ENCODE assay signal across 1 cellular context in the genomic region with DNA sequence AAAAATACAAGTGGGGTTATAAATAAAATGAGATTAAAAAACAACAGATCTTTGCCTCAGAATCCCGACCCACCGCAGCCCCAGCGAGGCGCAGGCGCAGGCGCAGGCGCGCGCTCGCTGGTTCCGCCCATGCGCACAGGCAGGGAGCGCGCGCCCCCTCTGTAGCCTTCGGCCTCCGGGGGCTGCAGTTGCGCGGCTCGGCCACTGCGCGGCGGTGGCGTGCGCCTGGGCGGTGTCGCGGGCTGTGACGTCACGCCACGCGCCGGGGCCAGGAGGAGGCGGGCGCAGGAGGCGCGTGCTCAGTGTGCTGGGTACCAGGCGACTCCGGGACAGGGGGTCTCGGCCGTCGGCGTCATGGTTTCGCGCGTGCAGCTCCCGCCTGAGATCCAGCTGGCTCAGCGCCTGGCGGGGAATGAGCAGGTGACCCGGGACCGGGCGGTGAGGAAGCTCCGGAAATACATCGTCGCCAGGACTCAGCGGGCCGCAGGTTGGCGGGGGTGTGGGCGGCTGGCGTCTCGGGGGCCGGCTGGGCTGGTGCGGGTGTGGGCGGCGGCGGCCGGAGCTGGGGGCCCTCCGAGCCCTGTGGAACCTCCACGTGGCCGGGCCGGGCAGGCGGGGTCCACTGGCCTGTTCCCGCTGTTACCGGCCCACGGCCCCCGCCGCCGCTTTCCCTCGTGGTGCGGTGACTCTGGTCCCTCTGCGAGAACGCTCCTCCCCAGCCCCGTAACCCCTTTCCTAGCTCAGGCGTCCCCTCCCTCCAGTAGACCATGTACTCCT.
TF ChIP-seq lines count a peak whose summit lies in the region.

A gene with protein sequence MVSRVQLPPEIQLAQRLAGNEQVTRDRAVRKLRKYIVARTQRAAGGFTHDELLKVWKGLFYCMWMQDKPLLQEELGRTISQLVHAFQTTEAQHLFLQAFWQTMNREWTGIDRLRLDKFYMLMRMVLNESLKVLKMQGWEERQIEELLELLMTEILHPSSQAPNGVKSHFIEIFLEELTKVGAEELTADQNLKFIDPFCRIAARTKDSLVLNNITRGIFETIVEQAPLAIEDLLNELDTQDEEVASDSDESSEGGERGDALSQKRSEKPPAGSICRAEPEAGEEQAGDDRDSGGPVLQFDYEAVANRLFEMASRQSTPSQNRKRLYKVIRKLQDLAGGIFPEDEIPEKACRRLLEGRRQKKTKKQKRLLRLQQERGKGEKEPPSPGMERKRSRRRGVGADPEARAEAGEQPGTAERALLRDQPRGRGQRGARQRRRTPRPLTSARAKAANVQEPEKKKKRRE (plus strand): TSS at position 302 of the 777 bp plus-strand sequence. CDS start 53 bp downstream, at position 355.

TF ChIP-seq in H1, 55 proteins besides CTCF, POLR2A, EP300 and RAD21 (continued from another document and continues in another):
- TF ChIP-seq JUN (IDR thresholded peaks at IDR 0.05; ENCODE audit: low read depth, low read length) = no peak
- TF ChIP-seq SUZ12 (IDR thresholded peaks at IDR 0.05; ENCODE audit: low read length) = no peak
- no peak for TF ChIP-seq BCL11A (IDR thresholded peaks at IDR 0.05; ENCODE audit: low read depth in 2 of 2, low read length in 2 of 2)
- TF ChIP-seq, protein P1, sequence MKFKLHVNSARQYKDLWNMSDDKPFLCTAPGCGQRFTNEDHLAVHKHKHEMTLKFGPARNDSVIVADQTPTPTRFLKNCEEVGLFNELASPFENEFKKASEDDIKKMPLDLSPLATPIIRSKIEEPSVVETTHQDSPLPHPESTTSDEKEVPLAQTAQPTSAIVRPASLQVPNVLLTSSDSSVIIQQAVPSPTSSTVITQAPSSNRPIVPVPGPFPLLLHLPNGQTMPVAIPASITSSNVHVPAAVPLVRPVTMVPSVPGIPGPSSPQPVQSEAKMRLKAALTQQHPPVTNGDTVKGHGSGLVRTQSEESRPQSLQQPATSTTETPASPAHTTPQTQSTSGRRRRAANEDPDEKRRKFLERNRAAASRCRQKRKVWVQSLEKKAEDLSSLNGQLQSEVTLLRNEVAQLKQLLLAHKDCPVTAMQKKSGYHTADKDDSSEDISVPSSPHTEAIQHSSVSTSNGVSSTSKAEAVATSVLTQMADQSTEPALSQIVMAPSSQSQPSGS (IDR thresholded peaks at IDR 0.05; ENCODE audit: low read length) = no peak
- no peak for TF ChIP-seq NANOG (IDR thresholded peaks at IDR 0.05; ENCODE audit: insufficient read depth, low read depth, low read length, poor library complexity, severe bottlenecking)
- peak; percentile 81 for TF ChIP-seq ASH2L (IDR thresholded peaks at IDR 0.05; ENCODE audit: low read length)
- TF ChIP-seq YY1 (IDR thresholded peaks at IDR 0.05; ENCODE audit: low read depth, low read length) = no peak
- TF ChIP-seq MAFK (IDR thresholded peaks at IDR 0.05; ENCODE audit: low read depth, low read length) = no peak
- no peak for TF ChIP-seq RNF2 (IDR thresholded peaks at IDR 0.05; ENCODE audit: borderline replicate concordance, low read depth, low read length, missing control alignments, poor library complexity, severe bottlenecking)
- no peak for TF ChIP-seq SP2 (IDR thresholded peaks at IDR 0.05; ENCODE audit: low read length)
- no peak for TF ChIP-seq CBX5 (IDR thresholded peaks at IDR 0.05; ENCODE audit: low read depth, low read length)
- no peak for TF ChIP-seq KDM1A (IDR thresholded peaks at IDR 0.05; ENCODE audit: borderline replicate concordance, low read length)
- no peak for TF ChIP-seq EZH2 (IDR thresholded peaks at IDR 0.05; ENCODE audit: low read depth, low read length, severe bottlenecking)
- TF ChIP-seq HDAC6 (IDR thresholded peaks at IDR 0.05; ENCODE audit: low read depth, low read length) = no peak
- peak; percentile 88 for TF ChIP-seq KDM5A (IDR thresholded peaks at IDR 0.05; ENCODE audit: low read length)
- TF ChIP-seq POU5F1 (IDR thresholded peaks at IDR 0.05; ENCODE audit: low read depth, low read length) = no peak
- TF ChIP-seq SIX5 (IDR thresholded peaks at IDR 0.05; ENCODE audit: low read depth, low read length) = no peak
- TF ChIP-seq TAF7 (optimal IDR thresholded peaks at IDR 0.05; ENCODE audit: borderline replicate concordance, low read depth, low read length) = peak; percentile 98
- TF ChIP-seq NRF1 (IDR thresholded peaks at IDR 0.05; ENCODE audit: low read depth, low read length) = peak; percentile 95
- TF ChIP-seq, protein P2, sequence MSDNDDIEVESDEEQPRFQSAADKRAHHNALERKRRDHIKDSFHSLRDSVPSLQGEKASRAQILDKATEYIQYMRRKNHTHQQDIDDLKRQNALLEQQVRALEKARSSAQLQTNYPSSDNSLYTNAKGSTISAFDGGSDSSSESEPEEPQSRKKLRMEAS (IDR thresholded peaks at IDR 0.05) = peak; percentile 98
- TF ChIP-seq ZNF274 (IDR thresholded peaks at IDR 0.05; ENCODE audit: borderline replicate concordance, extremely low read depth, low read length) = no peak
- peak; percentile 76; the same call in 1 of the 2 replicates for TF ChIP-seq RBBP5 (IDR thresholded peaks at IDR 0.05; ENCODE audit: borderline replicate concordance, low read depth, low read length)
- TF ChIP-seq CREB1 (IDR thresholded peaks at IDR 0.05) = peak; percentile 99
- TF ChIP-seq SAP30 (IDR thresholded peaks at IDR 0.05; ENCODE audit: insufficient read depth, insufficient replicate concordance, low read length) = peak; percentile 5
- peak; percentile 90 for TF ChIP-seq PHF8 (conservative IDR thresholded peaks at IDR 0.05; ENCODE audit: low read depth, low read length)
- TF ChIP-seq RFX5 (IDR thresholded peaks at IDR 0.05; ENCODE audit: borderline replicate concordance, low read depth, low read length) = no peak
- no peak for TF ChIP-seq CTBP2 (IDR thresholded peaks at IDR 0.05; ENCODE audit: borderline replicate concordance, insufficient read depth, insufficient read length, low read length)
- peak; percentile 91 for TF ChIP-seq SP4 (IDR thresholded peaks at IDR 0.05; ENCODE audit: low read length)
- peak; percentile 91 for TF ChIP-seq POLR2AphosphoS5 (IDR thresholded peaks at IDR 0.05; ENCODE audit: low read depth, low read length)
- TF ChIP-seq CHD1 (IDR thresholded peaks at IDR 0.05; ENCODE audit: low read depth, low read length) = no peak
- 0 out of 2 replicates have a peak, but pooled peaks have one; percentile 29 for TF ChIP-seq BRCA1 (IDR thresholded peaks at IDR 0.05; ENCODE audit: low read depth, low read length)
- TF ChIP-seq CBX8 (IDR thresholded peaks at IDR 0.05; ENCODE audit: borderline replicate concordance, low read depth, low read length) = no peak
- TF ChIP-seq TBP (IDR thresholded peaks at IDR 0.05; ENCODE audit: low read depth, low read length) = no peak; the same call in 1 of the 2 replicates
- TF ChIP-seq, protein P3, sequence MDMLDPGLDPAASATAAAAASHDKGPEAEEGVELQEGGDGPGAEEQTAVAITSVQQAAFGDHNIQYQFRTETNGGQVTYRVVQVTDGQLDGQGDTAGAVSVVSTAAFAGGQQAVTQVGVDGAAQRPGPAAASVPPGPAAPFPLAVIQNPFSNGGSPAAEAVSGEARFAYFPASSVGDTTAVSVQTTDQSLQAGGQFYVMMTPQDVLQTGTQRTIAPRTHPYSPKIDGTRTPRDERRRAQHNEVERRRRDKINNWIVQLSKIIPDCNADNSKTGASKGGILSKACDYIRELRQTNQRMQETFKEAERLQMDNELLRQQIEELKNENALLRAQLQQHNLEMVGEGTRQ (IDR thresholded peaks at IDR 0.05; ENCODE audit: low read length) = no peak
- TF ChIP-seq, protein P4, sequence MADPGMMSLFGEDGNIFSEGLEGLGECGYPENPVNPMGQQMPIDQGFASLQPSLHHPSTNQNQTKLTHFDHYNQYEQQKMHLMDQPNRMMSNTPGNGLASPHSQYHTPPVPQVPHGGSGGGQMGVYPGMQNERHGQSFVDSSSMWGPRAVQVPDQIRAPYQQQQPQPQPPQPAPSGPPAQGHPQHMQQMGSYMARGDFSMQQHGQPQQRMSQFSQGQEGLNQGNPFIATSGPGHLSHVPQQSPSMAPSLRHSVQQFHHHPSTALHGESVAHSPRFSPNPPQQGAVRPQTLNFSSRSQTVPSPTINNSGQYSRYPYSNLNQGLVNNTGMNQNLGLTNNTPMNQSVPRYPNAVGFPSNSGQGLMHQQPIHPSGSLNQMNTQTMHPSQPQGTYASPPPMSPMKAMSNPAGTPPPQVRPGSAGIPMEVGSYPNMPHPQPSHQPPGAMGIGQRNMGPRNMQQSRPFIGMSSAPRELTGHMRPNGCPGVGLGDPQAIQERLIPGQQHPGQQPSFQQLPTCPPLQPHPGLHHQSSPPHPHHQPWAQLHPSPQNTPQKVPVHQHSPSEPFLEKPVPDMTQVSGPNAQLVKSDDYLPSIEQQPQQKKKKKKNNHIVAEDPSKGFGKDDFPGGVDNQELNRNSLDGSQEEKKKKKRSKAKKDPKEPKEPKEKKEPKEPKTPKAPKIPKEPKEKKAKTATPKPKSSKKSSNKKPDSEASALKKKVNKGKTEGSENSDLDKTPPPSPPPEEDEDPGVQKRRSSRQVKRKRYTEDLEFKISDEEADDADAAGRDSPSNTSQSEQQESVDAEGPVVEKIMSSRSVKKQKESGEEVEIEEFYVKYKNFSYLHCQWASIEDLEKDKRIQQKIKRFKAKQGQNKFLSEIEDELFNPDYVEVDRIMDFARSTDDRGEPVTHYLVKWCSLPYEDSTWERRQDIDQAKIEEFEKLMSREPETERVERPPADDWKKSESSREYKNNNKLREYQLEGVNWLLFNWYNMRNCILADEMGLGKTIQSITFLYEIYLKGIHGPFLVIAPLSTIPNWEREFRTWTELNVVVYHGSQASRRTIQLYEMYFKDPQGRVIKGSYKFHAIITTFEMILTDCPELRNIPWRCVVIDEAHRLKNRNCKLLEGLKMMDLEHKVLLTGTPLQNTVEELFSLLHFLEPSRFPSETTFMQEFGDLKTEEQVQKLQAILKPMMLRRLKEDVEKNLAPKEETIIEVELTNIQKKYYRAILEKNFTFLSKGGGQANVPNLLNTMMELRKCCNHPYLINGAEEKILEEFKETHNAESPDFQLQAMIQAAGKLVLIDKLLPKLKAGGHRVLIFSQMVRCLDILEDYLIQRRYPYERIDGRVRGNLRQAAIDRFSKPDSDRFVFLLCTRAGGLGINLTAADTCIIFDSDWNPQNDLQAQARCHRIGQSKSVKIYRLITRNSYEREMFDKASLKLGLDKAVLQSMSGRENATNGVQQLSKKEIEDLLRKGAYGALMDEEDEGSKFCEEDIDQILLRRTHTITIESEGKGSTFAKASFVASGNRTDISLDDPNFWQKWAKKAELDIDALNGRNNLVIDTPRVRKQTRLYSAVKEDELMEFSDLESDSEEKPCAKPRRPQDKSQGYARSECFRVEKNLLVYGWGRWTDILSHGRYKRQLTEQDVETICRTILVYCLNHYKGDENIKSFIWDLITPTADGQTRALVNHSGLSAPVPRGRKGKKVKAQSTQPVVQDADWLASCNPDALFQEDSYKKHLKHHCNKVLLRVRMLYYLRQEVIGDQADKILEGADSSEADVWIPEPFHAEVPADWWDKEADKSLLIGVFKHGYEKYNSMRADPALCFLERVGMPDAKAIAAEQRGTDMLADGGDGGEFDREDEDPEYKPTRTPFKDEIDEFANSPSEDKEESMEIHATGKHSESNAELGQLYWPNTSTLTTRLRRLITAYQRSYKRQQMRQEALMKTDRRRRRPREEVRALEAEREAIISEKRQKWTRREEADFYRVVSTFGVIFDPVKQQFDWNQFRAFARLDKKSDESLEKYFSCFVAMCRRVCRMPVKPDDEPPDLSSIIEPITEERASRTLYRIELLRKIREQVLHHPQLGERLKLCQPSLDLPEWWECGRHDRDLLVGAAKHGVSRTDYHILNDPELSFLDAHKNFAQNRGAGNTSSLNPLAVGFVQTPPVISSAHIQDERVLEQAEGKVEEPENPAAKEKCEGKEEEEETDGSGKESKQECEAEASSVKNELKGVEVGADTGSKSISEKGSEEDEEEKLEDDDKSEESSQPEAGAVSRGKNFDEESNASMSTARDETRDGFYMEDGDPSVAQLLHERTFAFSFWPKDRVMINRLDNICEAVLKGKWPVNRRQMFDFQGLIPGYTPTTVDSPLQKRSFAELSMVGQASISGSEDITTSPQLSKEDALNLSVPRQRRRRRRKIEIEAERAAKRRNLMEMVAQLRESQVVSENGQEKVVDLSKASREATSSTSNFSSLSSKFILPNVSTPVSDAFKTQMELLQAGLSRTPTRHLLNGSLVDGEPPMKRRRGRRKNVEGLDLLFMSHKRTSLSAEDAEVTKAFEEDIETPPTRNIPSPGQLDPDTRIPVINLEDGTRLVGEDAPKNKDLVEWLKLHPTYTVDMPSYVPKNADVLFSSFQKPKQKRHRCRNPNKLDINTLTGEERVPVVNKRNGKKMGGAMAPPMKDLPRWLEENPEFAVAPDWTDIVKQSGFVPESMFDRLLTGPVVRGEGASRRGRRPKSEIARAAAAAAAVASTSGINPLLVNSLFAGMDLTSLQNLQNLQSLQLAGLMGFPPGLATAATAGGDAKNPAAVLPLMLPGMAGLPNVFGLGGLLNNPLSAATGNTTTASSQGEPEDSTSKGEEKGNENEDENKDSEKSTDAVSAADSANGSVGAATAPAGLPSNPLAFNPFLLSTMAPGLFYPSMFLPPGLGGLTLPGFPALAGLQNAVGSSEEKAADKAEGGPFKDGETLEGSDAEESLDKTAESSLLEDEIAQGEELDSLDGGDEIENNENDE (IDR thresholded peaks at IDR 0.05; ENCODE audit: insufficient replicate concordance, low read length) = no peak
- TF ChIP-seq RXRA (IDR thresholded peaks at IDR 0.05; ENCODE audit: insufficient read depth, low read depth, low read length) = no peak
- peak; percentile 60; the same call in 1 of the 2 replicates for TF ChIP-seq CHD2 (IDR thresholded peaks at IDR 0.05; ENCODE audit: low read length)
- no peak for TF ChIP-seq BACH1 (IDR thresholded peaks at IDR 0.05; ENCODE audit: low read length)
- peak; percentile 94 for TF ChIP-seq SRF (IDR thresholded peaks at IDR 0.05; ENCODE audit: low read depth, low read length)
- TF ChIP-seq GABPA (IDR thresholded peaks at IDR 0.05; ENCODE audit: borderline replicate concordance, insufficient read depth, low read length) = no peak
- TF ChIP-seq TAF1 (IDR thresholded peaks at IDR 0.05; ENCODE audit: low read depth, low read length) = peak; percentile 73
- peak; percentile 76; the same call in 1 of the 2 replicates for TF ChIP-seq SP1 (IDR thresholded peaks at IDR 0.05; ENCODE audit: low read depth, low read length)
- TF ChIP-seq, protein P5, sequence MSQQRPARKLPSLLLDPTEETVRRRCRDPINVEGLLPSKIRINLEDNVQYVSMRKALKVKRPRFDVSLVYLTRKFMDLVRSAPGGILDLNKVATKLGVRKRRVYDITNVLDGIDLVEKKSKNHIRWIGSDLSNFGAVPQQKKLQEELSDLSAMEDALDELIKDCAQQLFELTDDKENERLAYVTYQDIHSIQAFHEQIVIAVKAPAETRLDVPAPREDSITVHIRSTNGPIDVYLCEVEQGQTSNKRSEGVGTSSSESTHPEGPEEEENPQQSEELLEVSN (IDR thresholded peaks at IDR 0.05) = peak; percentile 87
- peak; percentile 15; the same call in 1 of the 2 replicates for TF ChIP-seq EGR1 (IDR thresholded peaks at IDR 0.05; ENCODE audit: borderline replicate concordance, low read depth, low read length)
- TF ChIP-seq TEAD4 (IDR thresholded peaks at IDR 0.05; ENCODE audit: low read depth, low read length) = peak; percentile 56; the same call in 1 of the 2 replicates
- peak; percentile 100 for TF ChIP-seq KDM4A (IDR thresholded peaks at IDR 0.05; ENCODE audit: low read depth, low read length, severe bottlenecking)
- TF ChIP-seq, protein P6, sequence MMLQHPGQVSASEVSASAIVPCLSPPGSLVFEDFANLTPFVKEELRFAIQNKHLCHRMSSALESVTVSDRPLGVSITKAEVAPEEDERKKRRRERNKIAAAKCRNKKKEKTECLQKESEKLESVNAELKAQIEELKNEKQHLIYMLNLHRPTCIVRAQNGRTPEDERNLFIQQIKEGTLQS (IDR thresholded peaks at IDR 0.05; ENCODE audit: insufficient read depth, low read depth, low read length) = peak; percentile 99
- no peak for TF ChIP-seq FOSL1 (IDR thresholded peaks at IDR 0.05; ENCODE audit: insufficient read depth, low read depth, low read length)
- TF ChIP-seq SIRT6 (IDR thresholded peaks at IDR 0.05; ENCODE audit: low read length) = no peak
- TF ChIP-seq TCF12 (IDR thresholded peaks at IDR 0.05; ENCODE audit: low read depth, low read length) = peak; percentile 66; the same call in 1 of the 2 replicates
